Comparison of ENCODE assay signal across 8 cellular contexts in genomic region chr10:72297968-72298773, GRCh38. TPM values are rescaled to one million over a fixed set of nuclear protein-coding genes. Genes with fewer than 3 reads are reported as not detected.
DNase-seq lines count a peak whose midpoint lies in the region; ATAC-seq and TF ChIP-seq lines count a peak whose summit lies in the region.

No MANE protein-coding gene starts in this region.

- H3K27me3 Mint-ChIP-seq in WTC11 (ENCODE audit: low read depth), result peaks cover 4% of the 10 kb centered on the region; the same call in 1 of the 2 replicates

- peak overlapping the region; percentile 53 for H3K27ac Mint-ChIP-seq in WTC11

- peak overlapping the region; percentile 72 for H3K4me3 Mint-ChIP-seq in WTC11

- peak; percentile 63 for ATAC-seq in GM18520 (IDR thresholded peaks at IDR 0.05; ENCODE audit: unreplicated experiment)
- ATAC-seq in HG03060 (IDR thresholded peaks at IDR 0.05; ENCODE audit: low read depth, unreplicated experiment), result peak; percentile 47
- peak; percentile 97 for ATAC-seq in WTC11

- DNase-seq in A172 (ENCODE audit: low spot score), result peak; percentile 99
- DNase-seq in NCI-H2107 (lab: John Stamatoyannopoulos, UW), result peak; percentile 76
- peak; percentile 96 for DNase-seq in WTC11 (ENCODE audit: low spot score)
- peak; percentile 99 for DNase-seq in cardiac fibroblast (ENCODE audit: low read depth in 2 of 2)
- peak; percentile 99 for DNase-seq in iris pigment epithelial cell (ENCODE audit: low read depth)
- peak; percentile 79 to 95 for DNase-seq in stimulated activated CD4-positive, alpha-beta T cell treated with anti-CD3 and anti-CD28 coated beads, Interleukin-12 subunit alpha, Interleukin-12 subunit beta, amount 100 ng/mL, for 24 hours (ENCODE audit: low read depth in 2 of 2)

- POLR2A ChIA-PET in WTC11 (lab: Charles Lee), result interaction anchor here (0.6 to 2.4 kb wide), 8 partner anchors 14 to 39 kb away, joined by 3 to 13 read pairs (median 4); no protein-coding TSS in a partner anchor

- peak overlapping the region; percentile 49 to 56 for H3K4me3 ChIP-seq in cardiac fibroblast (replicated peaks in 1 of 2; ENCODE audit: low read depth in 2 of 2, low read length in 2 of 2)

- H3K36me3 Mint-ChIP-seq in WTC11, result peaks cover 3% of the 10 kb centered on the region

- CTCF ChIA-PET in WTC11 (lab: Charles Lee), result interaction anchor here (0.8 to 0.9 kb wide), 2 partner anchors 23 to 30 kb away, joined by 3 read pairs; no protein-coding TSS in a partner anchor

- no peak for TF ChIP-seq CTCF in WTC11 (IDR thresholded peaks at IDR 0.05)
- no peak for TF ChIP-seq CTCF in cardiac fibroblast (IDR thresholded peaks at IDR 0.05; ENCODE audit: low read depth, low read length)

- H3K4me1 Mint-ChIP-seq in WTC11, result peaks cover 25% of the 10 kb centered on the region

- H3K9me3 Mint-ChIP-seq in WTC11, result peaks cover 8% of the 10 kb centered on the region

TF ChIP-seq in WTC11, 78 proteins besides CTCF, POLR2A, EP300 and RAD21:
- TF ChIP-seq, protein P1, sequence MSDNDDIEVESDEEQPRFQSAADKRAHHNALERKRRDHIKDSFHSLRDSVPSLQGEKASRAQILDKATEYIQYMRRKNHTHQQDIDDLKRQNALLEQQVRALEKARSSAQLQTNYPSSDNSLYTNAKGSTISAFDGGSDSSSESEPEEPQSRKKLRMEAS (CRISPR knock-in tag; IDR thresholded peaks at IDR 0.05), result peak; percentile 74
- TF ChIP-seq, protein P2, sequence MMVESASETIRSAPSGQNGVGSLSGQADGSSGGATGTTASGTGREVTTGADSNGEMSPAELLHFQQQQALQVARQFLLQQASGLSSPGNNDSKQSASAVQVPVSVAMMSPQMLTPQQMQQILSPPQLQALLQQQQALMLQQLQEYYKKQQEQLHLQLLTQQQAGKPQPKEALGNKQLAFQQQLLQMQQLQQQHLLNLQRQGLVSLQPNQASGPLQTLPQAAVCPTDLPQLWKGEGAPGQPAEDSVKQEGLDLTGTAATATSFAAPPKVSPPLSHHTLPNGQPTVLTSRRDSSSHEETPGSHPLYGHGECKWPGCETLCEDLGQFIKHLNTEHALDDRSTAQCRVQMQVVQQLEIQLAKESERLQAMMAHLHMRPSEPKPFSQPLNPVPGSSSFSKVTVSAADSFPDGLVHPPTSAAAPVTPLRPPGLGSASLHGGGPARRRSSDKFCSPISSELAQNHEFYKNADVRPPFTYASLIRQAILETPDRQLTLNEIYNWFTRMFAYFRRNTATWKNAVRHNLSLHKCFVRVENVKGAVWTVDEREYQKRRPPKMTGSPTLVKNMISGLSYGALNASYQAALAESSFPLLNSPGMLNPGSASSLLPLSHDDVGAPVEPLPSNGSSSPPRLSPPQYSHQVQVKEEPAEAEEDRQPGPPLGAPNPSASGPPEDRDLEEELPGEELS (CRISPR knock-in tag; IDR thresholded peaks at IDR 0.05), result 0 out of 2 replicates have a peak, but pooled peaks have one; percentile 10
- TF ChIP-seq, protein P3, sequence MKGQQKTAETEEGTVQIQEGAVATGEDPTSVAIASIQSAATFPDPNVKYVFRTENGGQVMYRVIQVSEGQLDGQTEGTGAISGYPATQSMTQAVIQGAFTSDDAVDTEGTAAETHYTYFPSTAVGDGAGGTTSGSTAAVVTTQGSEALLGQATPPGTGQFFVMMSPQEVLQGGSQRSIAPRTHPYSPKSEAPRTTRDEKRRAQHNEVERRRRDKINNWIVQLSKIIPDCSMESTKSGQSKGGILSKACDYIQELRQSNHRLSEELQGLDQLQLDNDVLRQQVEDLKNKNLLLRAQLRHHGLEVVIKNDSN (CRISPR knock-in tag; IDR thresholded peaks at IDR 0.05), result peak; percentile 66; the same call in 1 of the 2 replicates
- 0 out of 2 replicates have a peak, but pooled peaks have one; percentile 14 for TF ChIP-seq FOXP1 (CRISPR knock-in tag; IDR thresholded peaks at IDR 0.05; ENCODE audit: borderline replicate concordance)
- TF ChIP-seq FOXK1 (CRISPR knock-in tag; IDR thresholded peaks at IDR 0.05), result 0 out of 2 replicates have a peak, but pooled peaks have one; percentile 10
- TF ChIP-seq, protein P4, sequence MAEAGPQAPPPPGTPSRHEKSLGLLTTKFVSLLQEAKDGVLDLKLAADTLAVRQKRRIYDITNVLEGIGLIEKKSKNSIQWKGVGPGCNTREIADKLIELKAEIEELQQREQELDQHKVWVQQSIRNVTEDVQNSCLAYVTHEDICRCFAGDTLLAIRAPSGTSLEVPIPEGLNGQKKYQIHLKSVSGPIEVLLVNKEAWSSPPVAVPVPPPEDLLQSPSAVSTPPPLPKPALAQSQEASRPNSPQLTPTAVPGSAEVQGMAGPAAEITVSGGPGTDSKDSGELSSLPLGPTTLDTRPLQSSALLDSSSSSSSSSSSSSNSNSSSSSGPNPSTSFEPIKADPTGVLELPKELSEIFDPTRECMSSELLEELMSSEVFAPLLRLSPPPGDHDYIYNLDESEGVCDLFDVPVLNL (CRISPR knock-in tag; IDR thresholded peaks at IDR 0.05; ENCODE audit: borderline replicate concordance, low read depth), result no peak
- TF ChIP-seq SP1 (CRISPR knock-in tag; conservative IDR thresholded peaks at IDR 0.05), result 0 out of 2 replicates have a peak, but pooled peaks have one; percentile 39
- TF ChIP-seq NFYB (CRISPR knock-in tag; conservative IDR thresholded peaks at IDR 0.05; ENCODE audit: low read depth), result peak; percentile 83
- peak; percentile 52; the same call in 1 of the 2 replicates for TF ChIP-seq ZNF232 (CRISPR knock-in tag; IDR thresholded peaks at IDR 0.05)
- TF ChIP-seq TEAD1 (CRISPR knock-in tag; IDR thresholded peaks at IDR 0.05), result peak; percentile 56; the same call in 1 of the 2 replicates
- no peak for TF ChIP-seq ZNF416 (CRISPR knock-in tag; IDR thresholded peaks at IDR 0.05)
- no peak for TF ChIP-seq FOXJ3 (CRISPR knock-in tag; IDR thresholded peaks at IDR 0.05; ENCODE audit: borderline replicate concordance)
- TF ChIP-seq ZNF219 (CRISPR knock-in tag; IDR thresholded peaks at IDR 0.05; ENCODE audit: borderline replicate concordance), result 0 out of 2 replicates have a peak, but pooled peaks have one; percentile 3

RNA-seq across cellular contexts. Expression of gene DDIT4, which starts 24.4 kb away (rescaled TPM):
- total RNA-seq in A172 (2014; rRNA removed; shearing (Covaris generic)), result 7.8 and 14.6 TPM in 2 replicates
- total RNA-seq in WTC11 (2021), result 118 to 158 TPM (median 153 TPM) in 3 replicates

RNA-seq across cellular contexts. Expression of gene DNAJB12, which starts 56.5 kb away (rescaled TPM):
- total RNA-seq in A172 (2014; rRNA removed; shearing (Covaris generic)), result 33.1 and 34.6 TPM in 2 replicates
- 19.3 to 21.6 TPM (median 20.0 TPM) in 3 replicates for total RNA-seq in WTC11 (2021)

Comparison
In these comparisons a context has a peak if more than half of its experiments do, and no peak if none do; other contexts are left out.
1. Peak in every context shown above with its lines: DNase-seq, ATAC-seq and H3K4me3 ChIP-seq.
2. ATAC-seq: peak in every context shown above with its lines; median percentile 97 in WTC11; 63 in GM18520; 47 in HG03060.